In genomic region chr4:1982124-1983052, GRCh38 we compare ENCODE assay signal across 21 cellular contexts. TPM values are rescaled to one million over a fixed set of nuclear protein-coding genes. Genes with fewer than 3 reads are reported as not detected.
DNase-seq lines count a peak whose midpoint lies in the region; ATAC-seq, FAIRE-seq and TF ChIP-seq lines count a peak whose summit lies in the region.
"Had no signal": no experiment of that assay in that cellular context is flagged by ENCODE, and none has a peak within 500 bp of the region (broad histone marks: within the 10 kb centered on the region; RNA-seq: fewer than 3 reads in every experiment).

No MANE protein-coding gene starts in this region.

- H3K27ac Mint-ChIP-seq in activated T-cell treated with anti-CD3 and anti-CD28 coated beads, Interleukin-2, amount 50 U/mL, for 72 hours = peak overlapping the region; percentile 68

- H3K27me3 ChIP-seq in esophagus squamous epithelium (no peaks in the 10 kb centered on the region), spleen (replicated peaks in 1 of 7) (no peaks in the 10 kb centered on the region)
- H3K27me3 ChIP-seq: heart left ventricle, vagina had no signal

- H3K4me1 Mint-ChIP-seq in activated T-cell treated with anti-CD3 and anti-CD28 coated beads, Interleukin-2, amount 50 U/mL, for 72 hours (ENCODE audit: low read depth) = no peaks in the 10 kb centered on the region

- no peak overlapping the region for H3K4me3 Mint-ChIP-seq in activated T-cell treated with anti-CD3 and anti-CD28 coated beads, Interleukin-2, amount 50 U/mL, for 72 hours
- H3K4me3 Mint-ChIP-seq: activated CD8-positive, alpha-beta T cell treated with anti-CD3 and anti-CD28 coated beads, Interleukin-2, amount 10 ng/mL, durations not matched to agents 7 days and 5 days; CD4-positive, alpha-beta memory T cell had no signal

- no peaks in the 10 kb centered on the region for H3K9me3 ChIP-seq in SK-N-MC (ENCODE audit: low read depth, low read length)
- no peaks in the 10 kb centered on the region for H3K9me3 ChIP-seq in esophagus squamous epithelium
- no peaks in the 10 kb centered on the region for H3K9me3 ChIP-seq in spleen
- H3K9me3 ChIP-seq: heart left ventricle, vagina had no signal

- 81% methylated on average over 11 of the region's 16 CpGs for WGBS in esophagus squamous epithelium, 2 donors
- WGBS in spleen, 5 donors = 89 to 95% (median 90%) methylated on average over 16 of the region's 16 CpGs

- no peak for DNase-seq in activated T-cell treated with anti-CD3 and anti-CD28 coated beads, Interleukin-2, amount 50 U/mL, for 72 hours
- no peak for DNase-seq in activated T-cell treated with anti-CD3 and anti-CD28 coated beads, Interleukin-2, amount 50 U/mL, for 48 hours
- DNase-seq in SK-N-MC (ENCODE audit: low read depth, low spot score) = no peak
- DNase-seq in esophagus squamous epithelium (lab: John Stamatoyannopoulos, UW) = no peak
- peak; percentile 41 for DNase-seq in spleen
- no peak for DNase-seq in AML-193 (lab: John Stamatoyannopoulos, UW)
- DNase-seq in GM10248 (ENCODE audit: extremely low spot score) = no peak
- DNase-seq in RCC 7860 (ENCODE audit: low spot score) = no peak
- DNase-seq: ACHN; activated CD8-positive, alpha-beta T cell treated with anti-CD3 and anti-CD28 coated beads, Interleukin-2, amount 10 ng/mL, durations not matched to agents 7 days and 5 days; activated gamma-delta T cell treated with Interleukin-2 at 50 U/mL for 16 hours; CD4-positive, alpha-beta memory T cell; heart left ventricle; KBM-7; NCI-H1105; NCI-H2171 treated with DMSO at 0.1 percent for 48 hours; NCI-H82; stimulated activated naive CD4-positive, alpha-beta T cell treated with Interleukin-2 at 50 U/mL for 16 hours; WERI-Rb-1 had no signal

- peaks cover 3 to 25% of the 10 kb centered on the region in 2 donors for H3K36me3 Mint-ChIP-seq in activated T-cell treated with anti-CD3 and anti-CD28 coated beads, Interleukin-2, amount 50 U/mL, for 72 hours (ENCODE audit: insufficient read depth in 2 of 2)

- no peak overlapping the region for H3K9ac ChIP-seq in SK-N-MC (ENCODE audit: insufficient read length)

- CTCF ChIA-PET in GM10248 (lab: Yijun Ruan, JAX) = no interaction called here

- no peak for TF ChIP-seq POLR2A in esophagus squamous epithelium (IDR thresholded peaks at IDR 0.05)
- no peak for TF ChIP-seq POLR2A in spleen (IDR thresholded peaks at IDR 0.05)

- intact Hi-C loops in esophagus squamous epithelium (cut with DNase I) = no loop called here
- intact Hi-C loops in spleen (cut with DNase I; ENCODE audit: low total_unique reads) = no loop called here

- H3K9me3 Mint-ChIP-seq in activated T-cell treated with anti-CD3 and anti-CD28 coated beads, Interleukin-2, amount 50 U/mL, for 72 hours = no peaks in the 10 kb centered on the region
- H3K9me3 Mint-ChIP-seq: CD4-positive, alpha-beta memory T cell had no signal

- POLR2A ChIA-PET in GM10248 (lab: Yijun Ruan, JAX) = no interaction called here

- H3K36me3 ChIP-seq in SK-N-MC (ENCODE audit: insufficient read depth, low read length) = peaks cover 81% of the 10 kb centered on the region
- peaks cover 43 to 100% (median 55%) of the 10 kb centered on the region in 3 donors for H3K36me3 ChIP-seq in esophagus squamous epithelium
- H3K36me3 ChIP-seq in spleen = peaks cover 3 to 100% (median 97%) of the 10 kb centered on the region in 6 donors

- no peak for ATAC-seq in activated T-cell treated with anti-CD3 and anti-CD28 coated beads, Interleukin-2, amount 50 U/mL, for 72 hours (replicated peaks in 1 of 2)
- ATAC-seq: activated CD8-positive, alpha-beta T cell treated with anti-CD3 and anti-CD28 coated beads, Interleukin-2, amount 10 ng/mL, durations not matched to agents 7 days and 5 days had no signal

- FAIRE-seq in RCC 7860 (lab: Jason Lieb, UNC) = no peak
- FAIRE-seq: astrocyte had no signal

- no peaks in the 10 kb centered on the region for H3K27me3 Mint-ChIP-seq in activated T-cell treated with anti-CD3 and anti-CD28 coated beads, Interleukin-2, amount 50 U/mL, for 72 hours (ENCODE audit: low read depth)
- H3K27me3 Mint-ChIP-seq: CD4-positive, alpha-beta memory T cell had no signal

- no peak overlapping the region for H3K4me3 ChIP-seq in SK-N-MC
- H3K4me3 ChIP-seq in esophagus squamous epithelium = no peak overlapping the region
- H3K4me3 ChIP-seq in spleen = no peak overlapping the region
- H3K4me3 ChIP-seq: heart left ventricle, vagina had no signal

- H3K4me1 ChIP-seq in esophagus squamous epithelium = peaks cover 3 to 26% (median 3%) of the 10 kb centered on the region in 3 donors
- peaks cover 0 to 12% (median 4%) of the 10 kb centered on the region in 6 donors for H3K4me1 ChIP-seq in spleen

- TF ChIP-seq CTCF in esophagus squamous epithelium (IDR thresholded peaks at IDR 0.05) (no peak), spleen (IDR thresholded peaks at IDR 0.05 in 8 of 11, conservative IDR thresholded peaks at IDR 0.05 in 3 of 11) (no peak), GM10248 (IDR thresholded peaks at IDR 0.05; ENCODE audit: control extremely low read depth, extremely low read depth, low read depth, missing control alignments) (no peak)

- peak overlapping the region; percentile 44; the same call in 1 of the 2 replicates for H3K27ac ChIP-seq in SK-N-MC
- H3K27ac ChIP-seq in esophagus squamous epithelium = peak overlapping the region; percentile 26 to 85 (median 72)
- no peak overlapping the region for H3K27ac ChIP-seq in spleen
- H3K27ac ChIP-seq: vagina, WERI-Rb-1 had no signal

RNA-seq across cellular contexts. Expression of gene NELFA, which starts 26.4 kb away (rescaled TPM):
- total RNA-seq in activated T-cell treated with anti-CD3 and anti-CD28 coated beads, Interleukin-2, amount 50 U/mL, for 72 hours = 10 to 100 TPM; 40.8 to 57.4 TPM
- total RNA-seq in esophagus squamous epithelium (10 to 100 TPM; 23.1 to 36.8 (median 25.0) TPM), spleen (10 to 100 TPM; 20.2 to 36.6 (median 31.5) TPM)
- 10 to 100 TPM; 19.9 to 29.6 (median 20.1) TPM for polyA plus RNA-seq in spleen

Comparison
In these comparisons a context has a peak if more than half of its experiments do, and no peak if none do; other contexts are left out.
1. H3K27ac ChIP-seq: peak in SK-N-MC (single experiment) and esophagus squamous epithelium (4 of 4); none in spleen (0 of 8).